Comparison of ENCODE assay signal across 11 cellular contexts in the genomic region with DNA sequence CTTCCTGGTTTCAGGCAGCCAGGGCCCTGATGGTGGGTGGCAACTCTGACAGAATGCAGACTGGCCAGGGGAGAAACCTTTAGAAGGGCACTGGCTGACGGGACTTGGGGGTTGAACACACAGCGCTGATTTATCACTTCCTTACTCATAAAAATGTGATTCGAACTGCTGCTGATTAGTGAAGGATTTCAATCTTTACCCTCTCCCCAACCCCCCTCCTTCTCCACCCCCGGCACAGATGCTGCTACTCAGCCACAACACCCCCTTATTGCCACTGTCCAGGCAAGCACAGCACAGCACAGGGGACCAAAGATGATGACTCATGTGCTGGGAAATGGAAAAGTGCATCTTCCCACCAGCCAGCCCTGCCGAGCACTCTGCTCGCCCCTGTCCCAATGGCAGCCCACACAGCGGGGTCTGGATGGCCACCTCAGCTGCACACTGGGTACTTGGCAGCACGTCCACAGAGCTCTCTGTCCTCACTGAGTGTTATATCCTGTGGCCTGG.
DNase-seq lines count a peak whose midpoint lies in the region; ATAC-seq and TF ChIP-seq lines count a peak whose summit lies in the region.
"Had no signal": no experiment of that assay in that cellular context is flagged by ENCODE, and none has a peak within 500 bp of the region (broad histone marks: within the 10 kb centered on the region; RNA-seq: fewer than 3 reads in every experiment).

No MANE protein-coding gene starts in this region.

- H3K27ac ChIP-seq in AG04450 (ENCODE audit: low read depth, low read length) (peak overlapping the region; percentile 11), RWPE1 (peak overlapping the region; percentile 13; the same call in 1 of the 2 replicates), trophoblast cell (ENCODE audit: low read depth, low read length) (no peak overlapping the region)
- H3K27ac ChIP-seq: BLaER1 had no signal

- TF ChIP-seq CTCF in AG04450 (IDR thresholded peaks at IDR 0.05; ENCODE audit: low read depth, low read length): no peak
- TF ChIP-seq CTCF in RWPE1 (conservative IDR thresholded peaks at IDR 0.05; ENCODE audit: low read depth): no peak

- POLR2A ChIA-PET in AG04450 (lab: Yijun Ruan, JAX) (interaction anchor here (1.3 kb wide), 1 partner anchor 11 kb away, joined by 3 read pairs; no protein-coding TSS in a partner anchor), RWPE1 (lab: Yijun Ruan, JAX; ENCODE audit: low non-redundant PET) (no interaction called here)

- no peak for ATAC-seq in HG03520 (IDR thresholded peaks at IDR 0.05; ENCODE audit: unreplicated experiment)
- ATAC-seq in GM21423 (IDR thresholded peaks at IDR 0.05; ENCODE audit: unreplicated experiment): no peak
- no peak for ATAC-seq in GM18909 (IDR thresholded peaks at IDR 0.05; ENCODE audit: poor library complexity, unreplicated experiment)
- ATAC-seq: activated T-cell treated with anti-CD3 and anti-CD28 coated beads, Interleukin-2, amount 50 U/mL, for 4 hours had no signal

- no peak overlapping the region for H3K4me3 ChIP-seq in AG04450 (ENCODE audit: low read depth, low read length)
- no peak overlapping the region for H3K4me3 ChIP-seq in trophoblast cell (ENCODE audit: low read depth, low read length)
- H3K4me3 ChIP-seq: BLaER1 had no signal

- CTCF ChIA-PET in AG04450 (lab: Charles Lee) (no interaction called here), RWPE1 (lab: Yijun Ruan, JAX) (interaction anchor here (1.1 kb wide), 1 partner anchor 175 kb away, joined by 3 read pairs; no protein-coding TSS in a partner anchor)

- no peak overlapping the region for H3K23ac ChIP-seq in trophoblast cell (ENCODE audit: low read length)

- H4K91ac ChIP-seq in trophoblast cell (ENCODE audit: low read depth, low read length): no peak overlapping the region

- no peak overlapping the region for H3K14ac ChIP-seq in trophoblast cell (ENCODE audit: low read length)

- H4K12ac ChIP-seq in trophoblast cell (ENCODE audit: low read depth, low read length): no peak overlapping the region

- H3K36me3 ChIP-seq in trophoblast cell (ENCODE audit: control insufficient read depth in 1 of 2, insufficient read depth in 2 of 2, low read length in 2 of 2): peaks cover 17 to 23% of the 10 kb centered on the region in 2 experiments

- no peak overlapping the region for H2BK5ac ChIP-seq in trophoblast cell (ENCODE audit: low read depth, low read length, poor library complexity)

- peak overlapping the region; percentile 11 for H2BK120ac ChIP-seq in trophoblast cell (ENCODE audit: insufficient read depth, low read length, poor library complexity)

- no peaks in the 10 kb centered on the region for H3K27me3 ChIP-seq in AG04450 (ENCODE audit: control insufficient read depth, insufficient read depth, low read length)
- H3K27me3 ChIP-seq in trophoblast cell (ENCODE audit: insufficient read depth, low read length): no peaks in the 10 kb centered on the region
- H3K27me3 ChIP-seq: BLaER1 had no signal

- no peak overlapping the region for H2AK5ac ChIP-seq in trophoblast cell (ENCODE audit: low read length)

- H3K9me3 ChIP-seq in AG04450 (ENCODE audit: control insufficient read depth, insufficient read depth, low read length) (no peaks in the 10 kb centered on the region), trophoblast cell (ENCODE audit: insufficient read depth, low read depth, low read length) (no peaks in the 10 kb centered on the region)
- H3K9me3 ChIP-seq: BLaER1 had no signal

- no peaks in the 10 kb centered on the region for H3K79me1 ChIP-seq in trophoblast cell (ENCODE audit: low read length)

- no CpG with 5 or more reads among the region's 8 CpGs for WGBS in trophoblast cell (ENCODE audit: extremely low coverage, insufficient coverage, insufficient read length)

- no peak overlapping the region for H4K8ac ChIP-seq in trophoblast cell (ENCODE audit: low read depth, low read length)

- H3K79me2 ChIP-seq in trophoblast cell (ENCODE audit: control insufficient read depth, insufficient read depth, low read length, poor library complexity): no peaks in the 10 kb centered on the region

- H3K4ac ChIP-seq in trophoblast cell (ENCODE audit: low read depth, low read length): no peak overlapping the region

- H3K18ac ChIP-seq in trophoblast cell (ENCODE audit: low read length): no peak overlapping the region

- no peak overlapping the region for H2AFZ ChIP-seq in trophoblast cell (ENCODE audit: insufficient read depth, low read length, poor library complexity)

- no peak overlapping the region for H3K4me2 ChIP-seq in trophoblast cell (ENCODE audit: low read length)
- H3K4me2 ChIP-seq: BLaER1 had no signal

- H3K9ac ChIP-seq in trophoblast cell (ENCODE audit: low read length): no peak overlapping the region
- H3K9ac ChIP-seq: BLaER1 had no signal

- peaks cover 3% of the 10 kb centered on the region in 2 experiments for H3K4me1 ChIP-seq in trophoblast cell (ENCODE audit: control insufficient read depth in 1 of 2, insufficient read depth in 2 of 2, low read length in 2 of 2)
- H3K4me1 ChIP-seq: BLaER1 had no signal

- H2BK12ac ChIP-seq in trophoblast cell (ENCODE audit: low read length): no peak overlapping the region

- DNase-seq in AG04450 (ENCODE audit: low read depth, low spot score): no peak
- DNase-seq in RWPE1 (ENCODE audit: low spot score): no peak
- DNase-seq in fibroblast of peridontal ligament (ENCODE audit: extremely low read depth): peak; percentile 51
- DNase-seq in trophoblast cell: no peak
- DNase-seq in activated T-cell treated with anti-CD3 and anti-CD28 coated beads, Interleukin-2, amount 50 U/mL, for 1 hour: no peak
- DNase-seq: activated T-cell treated with anti-CD3 and anti-CD28 coated beads, Interleukin-2, amount 50 U/mL, for 4 hours; effector CD4-positive, alpha-beta T cell had no signal
